In genomic region chr17:75525806-75526554, GRCh38 we compare ENCODE assay signal across 8 cellular contexts. TPM values are rescaled to one million over a fixed set of nuclear protein-coding genes. Genes with fewer than 3 reads are reported as not detected.
A peak's percentile ranks its signal among the peaks of the same experiment; 100 is the strongest.
DNase-seq lines count a peak whose midpoint lies in the region; ATAC-seq and TF ChIP-seq lines count a peak whose summit lies in the region.

No MANE protein-coding gene starts in this region.

- TF ChIP-seq POLR2A in tibial nerve (IDR thresholded peaks at IDR 0.05), result no peak

- H3K27me3 ChIP-seq in adipocyte (replicated peaks; ENCODE audit: control insufficient read depth, insufficient read depth, low read length), result peaks cover 21% of the 10 kb centered on the region
- no peaks in the 10 kb centered on the region for H3K27me3 ChIP-seq in tibial nerve

- peak; percentile 38 for DNase-seq in ELF-1 (ENCODE audit: low read depth, low spot score)
- no peak for DNase-seq in adipocyte (ENCODE audit: low read depth)
- DNase-seq in left lobe of liver (ENCODE audit: low spot score), result peak; percentile 78
- DNase-seq in tibial nerve (ENCODE audit: low spot score in 2 of 2), result no peak
- no peak for DNase-seq in inferior parietal cortex (ENCODE audit: extremely low spot score)
- DNase-seq in HEK293T (ENCODE audit: extremely low spot score), result no peak
- no peak for DNase-seq in NCI-H345 treated with DMSO at 0.1 percent for 48 hours (lab: John Stamatoyannopoulos, UW; ENCODE audit: unreplicated experiment)

- CTCF ChIA-PET in HEK293T (lab: Yijun Ruan, JAX), result interaction anchor here (1.0 kb wide), 2 partner anchors 9 to 32 kb away, joined by 4 to 9 read pairs; partner anchors contain the start of gene TSEN54

- no peak for TF ChIP-seq CTCF in tibial nerve (IDR thresholded peaks at IDR 0.05)

- H3K9ac ChIP-seq in adipocyte (ENCODE audit: low read length), result no peak overlapping the region

- 4 to 5% methylated on average over 30 to 47 of the region's 60 CpGs for WGBS in tibial nerve, 2 donors

- H3K9me3 ChIP-seq in adipocyte (ENCODE audit: control insufficient read depth, low read length), result no peaks in the 10 kb centered on the region
- no peaks in the 10 kb centered on the region for H3K9me3 ChIP-seq in tibial nerve

- H3K4me3 ChIP-seq in adipocyte (ENCODE audit: low read length) (peak overlapping the region; percentile 52), tibial nerve (peak overlapping the region; percentile 36 to 81 (median 58))

- POLR2A ChIA-PET in HEK293T (lab: Yijun Ruan, JAX), result interaction anchor here (0.9 to 1.6 kb wide), 8 partner anchors 9 to 254 kb away, joined by 3 to 21 read pairs (median 4); partner anchors contain the start of genes SLC25A19 and TSEN54

- no peak for TF ChIP-seq EP300 in tibial nerve (IDR thresholded peaks at IDR 0.05)

- H3K4me1 ChIP-seq in adipocyte (ENCODE audit: control insufficient read depth, insufficient read depth, low read length), result peaks cover 4% of the 10 kb centered on the region
- peaks cover 0 to 20% (median 8%) of the 10 kb centered on the region in 4 donors for H3K4me1 ChIP-seq in tibial nerve

- no peaks in the 10 kb centered on the region for H3K36me3 ChIP-seq in adipocyte (ENCODE audit: control insufficient read depth, insufficient read depth, low read length, severe bottlenecking)
- H3K36me3 ChIP-seq in tibial nerve, result peaks cover 0 to 13% (median 0%) of the 10 kb centered on the region in 3 donors

- ATAC-seq in HG02852 (IDR thresholded peaks at IDR 0.05; ENCODE audit: unreplicated experiment) (peak; percentile 9), left lobe of liver (peak; percentile 50)

- H3K27ac ChIP-seq in tibial nerve, result peak overlapping the region in 2 of 4 donors; percentile 77 to 82

TF ChIP-seq in HEK293T, 16 proteins besides CTCF, POLR2A, EP300 and RAD21:
- TF ChIP-seq FOXM1 (IDR thresholded peaks at IDR 0.05; ENCODE audit: borderline replicate concordance), result no peak
- no peak for TF ChIP-seq NFRKB (IDR thresholded peaks at IDR 0.05)
- TF ChIP-seq TARDBP (IDR thresholded peaks at IDR 0.05), result no peak
- TF ChIP-seq HDGF (IDR thresholded peaks at IDR 0.05; ENCODE audit: borderline replicate concordance), result no peak
- TF ChIP-seq FOXA1 (IDR thresholded peaks at IDR 0.05), result no peak
- no peak for TF ChIP-seq PKNOX1 (IDR thresholded peaks at IDR 0.05)
- TF ChIP-seq ZNF384 (IDR thresholded peaks at IDR 0.05), result no peak
- TF ChIP-seq ARNT (IDR thresholded peaks at IDR 0.05), result no peak
- no peak for TF ChIP-seq SUZ12 (IDR thresholded peaks at IDR 0.05)
- TF ChIP-seq L3MBTL2 (conservative IDR thresholded peaks at IDR 0.05), result no peak
- TF ChIP-seq CTBP1 (IDR thresholded peaks at IDR 0.05; ENCODE audit: borderline replicate concordance), result no peak
- TF ChIP-seq LEF1 (IDR thresholded peaks at IDR 0.05; ENCODE audit: borderline replicate concordance), result no peak

RNA-seq across cellular contexts. Expression of gene LLGL2, which starts 0.5 kb away (rescaled TPM):
- total RNA-seq in left lobe of liver (90.6 TPM), tibial nerve (10 to 100 TPM in 1 of 4 donors, 1 to 10 TPM in 3; 8.4 to 18.4 (median 8.8) TPM)

RNA-seq across cellular contexts. Expression of gene TSEN54, which starts 9.7 kb away (rescaled TPM):
- total RNA-seq in left lobe of liver (15.9 TPM), tibial nerve (10 to 100 TPM; 43.3 to 84.6 (median 53.0) TPM)

RNA-seq across cellular contexts. Expression of gene CASKIN2, which starts 10.6 kb away (rescaled TPM):
- total RNA-seq in left lobe of liver (26.4 TPM), tibial nerve (10 to 100 TPM; 36.0 to 59.0 (median 51.3) TPM)

Comparison
In these comparisons a context has a peak if more than half of its experiments do, and no peak if none do; other contexts are left out.
1. DNase-seq: peak in ELF-1 (single experiment) and left lobe of liver (single experiment); none in adipocyte (single experiment), tibial nerve (0 of 2), inferior parietal cortex (single experiment), HEK293T (single experiment) and NCI-H345 treated with DMSO at 0.1 percent for 48 hours (single experiment).